17 cellular contexts compared by ENCODE assay signal in genomic region chr11:104124979-104125378, GRCh38. TPM values are rescaled to one million over a fixed set of nuclear protein-coding genes. Genes with fewer than 3 reads are reported as not detected.
DNase-seq lines count a peak whose midpoint lies in the region; ATAC-seq lines count a peak whose summit lies in the region.
"Had no signal": no experiment of that assay in that cellular context is flagged by ENCODE, and none has a peak within 500 bp of the region (broad histone marks: within the 10 kb centered on the region; RNA-seq: fewer than 3 reads in every experiment).

No MANE protein-coding gene starts in this region.

- peak; percentile 66 for ATAC-seq in GM18498 (IDR thresholded peaks at IDR 0.05; ENCODE audit: unreplicated experiment)
- ATAC-seq in GM19397 (IDR thresholded peaks at IDR 0.05; ENCODE audit: unreplicated experiment): peak; percentile 71
- ATAC-seq in HG02642 (IDR thresholded peaks at IDR 0.05; ENCODE audit: poor library complexity, unreplicated experiment): peak; percentile 65
- ATAC-seq in HG03457 (IDR thresholded peaks at IDR 0.05; ENCODE audit: unreplicated experiment): peak; percentile 82
- ATAC-seq: activated CD8-positive, alpha-beta T cell treated with anti-CD3 and anti-CD28 coated beads, Interleukin-2, amount 10 ng/mL, durations not matched to agents 7 days and 5 days; esophagus mucosa; heart right ventricle had no signal

- no peak overlapping the region for H3K4me3 Mint-ChIP-seq in activated CD4-positive, alpha-beta T cell treated with anti-CD3 and anti-CD28 coated beads, Interleukin-2, amount 10 ng/mL, durations not matched to agents 24 days and 14 days
- H3K4me3 Mint-ChIP-seq: activated CD8-positive, alpha-beta T cell treated with anti-CD3 and anti-CD28 coated beads, Interleukin-2, amount 10 ng/mL, durations not matched to agents 7 days and 5 days; CD8-positive, alpha-beta memory T cell had no signal

- H3K4me1 Mint-ChIP-seq in activated CD4-positive, alpha-beta T cell treated with anti-CD3 and anti-CD28 coated beads, Interleukin-2, amount 10 ng/mL, durations not matched to agents 24 days and 14 days: no peaks in the 10 kb centered on the region

- H3K27ac Mint-ChIP-seq in activated CD4-positive, alpha-beta T cell treated with anti-CD3 and anti-CD28 coated beads, Interleukin-2, amount 10 ng/mL, durations not matched to agents 24 days and 14 days: no peak overlapping the region
- H3K27ac Mint-ChIP-seq: activated CD8-positive, alpha-beta T cell treated with anti-CD3 and anti-CD28 coated beads, Interleukin-2, amount 10 ng/mL, durations not matched to agents 7 days and 5 days; CD8-positive, alpha-beta memory T cell had no signal

- no peaks in the 10 kb centered on the region for H3K36me3 Mint-ChIP-seq in activated CD4-positive, alpha-beta T cell treated with anti-CD3 and anti-CD28 coated beads, Interleukin-2, amount 10 ng/mL, durations not matched to agents 24 days and 14 days (ENCODE audit: low read depth)
- H3K36me3 Mint-ChIP-seq: CD8-positive, alpha-beta memory T cell had no signal

- no peaks in the 10 kb centered on the region for H3K9me3 Mint-ChIP-seq in activated CD4-positive, alpha-beta T cell treated with anti-CD3 and anti-CD28 coated beads, Interleukin-2, amount 10 ng/mL, durations not matched to agents 24 days and 14 days
- H3K9me3 Mint-ChIP-seq: CD8-positive, alpha-beta memory T cell had no signal

- intact Hi-C loops in activated CD4-positive, alpha-beta T cell treated with anti-CD3 and anti-CD28 coated beads, Interleukin-2, amount 10 ng/mL, durations not matched to agents 24 days and 14 days (cut with micrococcal nuclease): no loop called here

- no peak for DNase-seq in activated CD4-positive, alpha-beta T cell treated with anti-CD3 and anti-CD28 coated beads, Interleukin-2, amount 10 ng/mL, durations not matched to agents 24 days and 14 days
- DNase-seq in RKO (ENCODE audit: low spot score): no peak
- DNase-seq in DMS153 (lab: John Stamatoyannopoulos, UW): no peak
- DNase-seq in stimulated activated CD4-positive, alpha-beta T cell treated with anti-CD3 and anti-CD28 coated beads, Interleukin-15, amount 100 ng/mL, for 24 hours: no peak
- DNase-seq: activated CD8-positive, alpha-beta T cell treated with anti-CD3 and anti-CD28 coated beads, Interleukin-2, amount 10 ng/mL, durations not matched to agents 7 days and 5 days; aorta; CD8-positive, alpha-beta memory T cell; heart right ventricle; kidney glomerular epithelial cell; NCI-H1930; pancreas; SHP77 had no signal

- H3K27me3 Mint-ChIP-seq in activated CD4-positive, alpha-beta T cell treated with anti-CD3 and anti-CD28 coated beads, Interleukin-2, amount 10 ng/mL, durations not matched to agents 24 days and 14 days: no peaks in the 10 kb centered on the region
- H3K27me3 Mint-ChIP-seq: CD8-positive, alpha-beta memory T cell had no signal

RNA-seq across cellular contexts. Expression of gene PDGFD, which starts 39.0 kb away (rescaled TPM):
- total RNA-seq in activated CD4-positive, alpha-beta T cell treated with anti-CD3 and anti-CD28 coated beads, Interleukin-2, amount 10 ng/mL, durations not matched to agents 24 days and 14 days: not detected in 2 replicates
